17 cellular contexts compared by ENCODE assay signal in the genomic region with DNA sequence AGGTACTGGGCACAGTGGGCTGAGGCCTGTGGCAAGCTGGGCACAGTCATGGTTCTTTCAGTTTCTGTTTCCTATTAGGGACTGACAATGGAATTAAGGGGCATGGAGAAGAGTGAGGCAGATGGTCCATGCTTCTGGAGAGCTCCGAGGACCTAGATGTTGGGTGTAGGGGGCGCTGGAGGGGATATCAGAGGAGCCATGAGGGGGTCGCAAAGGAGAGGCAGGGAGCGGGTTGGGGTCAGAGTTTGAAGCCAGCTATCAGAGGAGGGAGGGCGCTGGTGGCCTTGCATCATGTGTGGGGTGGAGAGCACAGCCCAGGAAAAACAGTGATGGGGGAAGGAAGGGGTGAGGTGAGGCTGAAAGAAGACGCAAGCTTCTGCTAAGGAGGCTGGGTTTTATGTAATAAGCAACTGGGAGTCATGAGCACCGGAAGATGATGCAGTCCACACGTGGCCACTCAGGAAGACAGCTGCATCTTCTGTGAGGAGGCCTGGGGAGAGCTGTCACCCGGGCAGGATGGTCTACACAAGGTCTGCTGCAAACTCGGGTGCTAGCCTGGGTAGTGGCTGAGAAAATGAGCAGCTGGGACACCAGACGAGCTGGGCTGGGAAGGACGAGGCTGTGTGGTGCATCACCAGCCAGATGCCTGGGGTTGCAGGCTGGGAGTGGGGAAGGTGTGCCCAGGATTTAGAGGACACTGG.
DNase-seq lines count a peak whose midpoint lies in the region; ATAC-seq and TF ChIP-seq lines count a peak whose summit lies in the region.
"Had no signal": no experiment of that assay in that cellular context is flagged by ENCODE, and none has a peak within 500 bp of the region (broad histone marks: within the 10 kb centered on the region; RNA-seq: fewer than 3 reads in every experiment).

No MANE protein-coding gene starts in this region.

- H3K27ac Mint-ChIP-seq in immature natural killer cell = peak overlapping the region; percentile 78 to 93 (median 87)
- H3K27ac Mint-ChIP-seq: activated T-helper 17 cell treated with anti-CD3 and anti-CD28 coated beads, Interleukin-2, amount 50 U/mL, for 72 hours; brain had no signal

- intact Hi-C loops in heart right ventricle (cut with DNase I) (loop anchor here in 7 of 10 donors (5.0 to 10.0 kb wide), 6 partner anchors 74 to 647 kb away; a partner anchor contains a TSS), right cardiac atrium (cut with DNase I) (no loop called here)

- H3K27me3 ChIP-seq in heart right ventricle = no peaks in the 10 kb centered on the region
- H3K27me3 ChIP-seq in right cardiac atrium (ENCODE audit: control insufficient read depth, insufficient read depth) = no peaks in the 10 kb centered on the region
- H3K27me3 ChIP-seq: gastroesophageal sphincter, thyroid gland had no signal

- peaks cover 34 to 36% of the 10 kb centered on the region in 2 donors for H3K4me1 Mint-ChIP-seq in immature natural killer cell

- H3K9me3 ChIP-seq in heart right ventricle (peaks cover 0 to 25% (median 3%) of the 10 kb centered on the region in 11 donors), right cardiac atrium (ENCODE audit: control insufficient read depth, low read length) (no peaks in the 10 kb centered on the region)
- H3K9me3 ChIP-seq: thyroid gland had no signal

- H3K4me3 Mint-ChIP-seq in immature natural killer cell = peak overlapping the region in 4 of 5 donors; percentile 28 to 69 (median 43)
- H3K4me3 Mint-ChIP-seq: activated T-helper 17 cell treated with anti-CD3 and anti-CD28 coated beads, Interleukin-2, amount 50 U/mL, for 72 hours; brain had no signal

- H3K36me3 Mint-ChIP-seq in immature natural killer cell = peaks cover 6 to 12% (median 8%) of the 10 kb centered on the region in 3 donors

- H3K27me3 Mint-ChIP-seq in immature natural killer cell (ENCODE audit: low read depth in 3 of 3) = peaks cover 9 to 11% (median 10%) of the 10 kb centered on the region in 3 donors
- H3K27me3 Mint-ChIP-seq: activated T-helper 17 cell treated with anti-CD3 and anti-CD28 coated beads, Interleukin-2, amount 50 U/mL, for 72 hours had no signal

- CTCF ChIA-PET in RWPE1 (lab: Yijun Ruan, JAX) = no interaction called here

- POLR2A ChIA-PET in RWPE1 (lab: Yijun Ruan, JAX; ENCODE audit: low non-redundant PET) = no interaction called here

- no peak overlapping the region for H3K4me3 ChIP-seq in heart right ventricle
- no peak overlapping the region for H3K4me3 ChIP-seq in right cardiac atrium (ENCODE audit: low read length)
- H3K4me3 ChIP-seq: gastroesophageal sphincter, thyroid gland had no signal

- 75 to 79% methylated on average over 12 of the region's 12 CpGs for WGBS in heart right ventricle, 2 donors
- 78% methylated on average over 12 of the region's 12 CpGs for WGBS in right cardiac atrium

- ATAC-seq in heart right ventricle (peak in 6 of 8 donors; percentile 11 to 72 (median 22)), right cardiac atrium (no peak), HG02938 (IDR thresholded peaks at IDR 0.05; ENCODE audit: unreplicated experiment) (no peak)
- ATAC-seq: activated T-helper 17 cell treated with anti-CD3 and anti-CD28 coated beads, Interleukin-2, amount 50 U/mL, for 72 hours; gastroesophageal sphincter; HCT116 had no signal

- no peaks in the 10 kb centered on the region for H3K36me3 ChIP-seq in heart right ventricle
- H3K36me3 ChIP-seq: gastroesophageal sphincter, thyroid gland had no signal

- DNase-seq in heart right ventricle (no peak), right cardiac atrium (no peak), RWPE1 (ENCODE audit: low spot score) (no peak), immature natural killer cell (peak; percentile 35 to 66 (median 43)), GM20000 (ENCODE audit: low spot score) (no peak), NCI-H2227 (lab: John Stamatoyannopoulos, UW; ENCODE audit: unreplicated experiment) (no peak)
- DNase-seq in stimulated activated CD4-positive, alpha-beta T cell treated with anti-CD3 and anti-CD28 coated beads, Interleukin-12 subunit alpha, Interleukin-12 subunit beta, amount 100 ng/mL, for 4 hours = no peak
- DNase-seq: activated CD4-positive, alpha-beta T cell treated with anti-CD3 and anti-CD28 coated beads for 1 hour; DMS153; midbrain; NCI-H2171; thyroid gland had no signal

- H3K9me3 Mint-ChIP-seq in immature natural killer cell = peaks cover 7 to 27% (median 14%) of the 10 kb centered on the region in 6 donors

- H3K27ac ChIP-seq in heart right ventricle (peak overlapping the region in 2 of 10 donors; percentile 8 to 15), right cardiac atrium (ENCODE audit: low read length) (no peak overlapping the region), RWPE1 (peak overlapping the region; percentile 97)
- H3K27ac ChIP-seq: gastroesophageal sphincter, thyroid gland had no signal

- H3K4me1 ChIP-seq in heart right ventricle (peaks cover 0 to 31% (median 21%) of the 10 kb centered on the region in 9 donors), right cardiac atrium (ENCODE audit: control insufficient read depth, insufficient read depth, low read length) (peaks cover 8% of the 10 kb centered on the region)
- H3K4me1 ChIP-seq: thyroid gland had no signal

- TF ChIP-seq CTCF in heart right ventricle (IDR thresholded peaks at IDR 0.05) (no peak), RWPE1 (conservative IDR thresholded peaks at IDR 0.05; ENCODE audit: low read depth) (no peak), GM20000 (IDR thresholded peaks at IDR 0.05; ENCODE audit: extremely low read depth, missing control alignments) (no peak)

Comparison
In these comparisons a context has a peak if more than half of its experiments do, and no peak if none do; other contexts are left out.
1. ATAC-seq: peak in heart right ventricle (6 of 8); none in right cardiac atrium (0 of 2) and HG02938 (single experiment).
2. intact Hi-C loops: an anchor here in heart right ventricle (5.0 to 10.0 kb wide); none called in right cardiac atrium.
3. DNase-seq: peak in immature natural killer cell (3 of 3); none in heart right ventricle (0 of 2), right cardiac atrium (0 of 3), RWPE1 (single experiment), GM20000 (single experiment), stimulated activated CD4-positive, alpha-beta T cell treated with anti-CD3 and anti-CD28 coated beads, Interleukin-12 subunit alpha, Interleukin-12 subunit beta, amount 100 ng/mL, for 4 hours (single experiment) and NCI-H2227 (single experiment).